12 cellular contexts compared by ENCODE assay signal in the genomic region with DNA sequence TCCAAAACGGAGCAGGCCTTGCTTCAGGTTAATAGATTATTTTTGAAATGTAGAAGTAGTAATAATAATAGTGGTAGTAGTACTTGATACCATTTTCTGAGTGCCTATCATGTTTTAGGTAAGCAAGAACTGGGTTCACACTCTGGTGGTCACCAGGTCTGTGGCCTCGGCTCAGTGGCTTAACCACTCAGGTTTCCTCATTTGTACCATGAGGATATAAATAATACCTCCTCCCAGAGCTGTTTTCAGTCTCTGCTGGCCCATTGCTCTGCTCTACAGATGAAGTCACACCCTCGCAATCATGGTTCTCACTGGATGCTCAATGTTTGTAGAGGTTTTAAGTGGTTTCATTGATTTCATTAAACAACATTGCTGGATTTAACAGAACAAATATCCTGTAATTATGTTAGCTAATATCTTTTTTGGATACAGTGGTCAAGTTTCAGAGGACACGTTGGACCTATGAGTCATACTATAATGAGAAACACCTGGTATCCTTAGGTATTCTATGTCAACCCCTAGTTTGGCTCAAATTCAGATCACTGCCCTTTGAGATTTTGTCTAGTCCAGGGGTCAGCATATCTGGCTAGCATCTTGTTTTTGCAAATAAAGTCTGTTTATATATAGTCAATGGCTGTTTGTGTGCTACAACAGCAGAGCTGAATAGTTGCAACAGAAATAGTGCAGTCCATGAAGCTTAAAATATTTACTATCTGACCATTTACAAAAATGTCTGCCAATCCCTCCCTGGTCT. TPM values are rescaled to one million over a fixed set of nuclear protein-coding genes. Genes with fewer than 3 reads are reported as not detected.
A peak's percentile ranks its signal among the peaks of the same experiment; 100 is the strongest.
DNase-seq lines count a peak whose midpoint lies in the region; TF ChIP-seq lines count a peak whose summit lies in the region.
"Had no signal": no experiment of that assay in that cellular context is flagged by ENCODE, and none has a peak within 500 bp of the region (broad histone marks: within the 10 kb centered on the region; RNA-seq: fewer than 3 reads in every experiment).

No MANE protein-coding gene starts in this region.

- H3K27ac Mint-ChIP-seq in activated CD4-positive, alpha-beta T cell treated with anti-CD3 and anti-CD28 coated beads, Interleukin-2, amount 10 ng/mL, durations not matched to agents 7 days and 5 days, result no peak overlapping the region
- H3K27ac Mint-ChIP-seq: activated naive CD4-positive, alpha-beta T cell treated with anti-CD3 and anti-CD28 coated beads, Interleukin-2, amount 50 U/mL, for 24 hours had no signal

- H3K36me3 ChIP-seq in MM.1S (replicated peaks; ENCODE audit: insufficient read depth, low read length) (no peaks in the 10 kb centered on the region), adipocyte (ENCODE audit: control insufficient read depth, insufficient read depth, low read length, severe bottlenecking) (no peaks in the 10 kb centered on the region), prostate gland (no peaks in the 10 kb centered on the region)

- peak overlapping the region; percentile 22; the same call in 1 of the 2 replicates for H3K4me2 ChIP-seq in MM.1S (ENCODE audit: low read depth, low read length)

- no peak overlapping the region for H3K4me3 Mint-ChIP-seq in activated CD4-positive, alpha-beta T cell treated with anti-CD3 and anti-CD28 coated beads, Interleukin-2, amount 10 ng/mL, durations not matched to agents 7 days and 5 days
- H3K4me3 Mint-ChIP-seq: activated naive CD4-positive, alpha-beta T cell treated with anti-CD3 and anti-CD28 coated beads, Interleukin-2, amount 50 U/mL, for 24 hours; neural crest cell; stimulated activated naive CD8-positive, alpha-beta T cell treated with anti-CD3 and anti-CD28 coated beads, Interleukin-15, amount 100 ng/mL, for 72 hours had no signal

- POLR2A ChIA-PET in activated CD4-positive, alpha-beta T cell treated with anti-CD3 and anti-CD28 coated beads, Interleukin-2, amount 10 ng/mL, durations not matched to agents 7 days and 5 days (lab: Charles Lee), result no interaction called here
- POLR2A ChIA-PET in GM10248 (lab: Yijun Ruan, JAX), result no interaction called here

- no peaks in the 10 kb centered on the region for H4K20me1 ChIP-seq in MM.1S (ENCODE audit: insufficient read depth, low read length)

- no peaks in the 10 kb centered on the region for H3K9me2 ChIP-seq in MM.1S (replicated peaks; ENCODE audit: insufficient read depth, low read length)

- H3K27me3 Mint-ChIP-seq in activated CD4-positive, alpha-beta T cell treated with anti-CD3 and anti-CD28 coated beads, Interleukin-2, amount 10 ng/mL, durations not matched to agents 7 days and 5 days, result no peaks in the 10 kb centered on the region
- H3K27me3 Mint-ChIP-seq: activated naive CD4-positive, alpha-beta T cell treated with anti-CD3 and anti-CD28 coated beads, Interleukin-2, amount 50 U/mL, for 24 hours; stimulated activated naive CD8-positive, alpha-beta T cell treated with anti-CD3 and anti-CD28 coated beads, Interleukin-15, amount 100 ng/mL, for 72 hours had no signal

- H3K27me3 ChIP-seq in MM.1S (replicated peaks; ENCODE audit: insufficient read depth, low read length), result no peaks in the 10 kb centered on the region
- no peaks in the 10 kb centered on the region for H3K27me3 ChIP-seq in adipocyte (replicated peaks; ENCODE audit: control insufficient read depth, insufficient read depth, low read length)
- H3K27me3 ChIP-seq in prostate gland (replicated peaks; ENCODE audit: insufficient read depth), result no peaks in the 10 kb centered on the region
- H3K27me3 ChIP-seq: sigmoid colon had no signal

- H3K9me3 Mint-ChIP-seq in activated CD4-positive, alpha-beta T cell treated with anti-CD3 and anti-CD28 coated beads, Interleukin-2, amount 10 ng/mL, durations not matched to agents 7 days and 5 days, result no peaks in the 10 kb centered on the region
- H3K9me3 Mint-ChIP-seq: activated naive CD4-positive, alpha-beta T cell treated with anti-CD3 and anti-CD28 coated beads, Interleukin-2, amount 50 U/mL, for 24 hours; neural crest cell; stimulated activated naive CD8-positive, alpha-beta T cell treated with anti-CD3 and anti-CD28 coated beads, Interleukin-15, amount 100 ng/mL, for 72 hours had no signal

- intact Hi-C loops in prostate gland (cut with DNase I), result no loop called here

- no peak overlapping the region for H3K27ac ChIP-seq in MM.1S (ENCODE audit: low read length)
- peak overlapping the region; percentile 1 to 7 for H3K27ac ChIP-seq in prostate gland

- WGBS in prostate gland, result 64% methylated on average over 4 of the region's 4 CpGs

- DNase-seq in GM12865 (ENCODE audit: low read depth), result peak; percentile 33
- DNase-seq in MM.1S, result peak; percentile 5
- peak; percentile 73 for DNase-seq in adipocyte (ENCODE audit: low read depth)
- DNase-seq in prostate gland (ENCODE audit: low spot score), result no peak
- DNase-seq in activated CD4-positive, alpha-beta T cell treated with anti-CD3 and anti-CD28 coated beads, Interleukin-2, amount 10 ng/mL, durations not matched to agents 7 days and 5 days, result no peak
- no peak for DNase-seq in NCI-H446 (lab: John Stamatoyannopoulos, UW)
- DNase-seq in GM10248 (ENCODE audit: extremely low spot score), result no peak
- DNase-seq: NCI-H1092 treated with DMSO at 0.1 percent for 48 hours; sigmoid colon; stimulated activated naive CD8-positive, alpha-beta T cell treated with anti-CD3 and anti-CD28 coated beads, Interleukin-15, amount 100 ng/mL, for 72 hours had no signal

- H3K9me3 ChIP-seq in MM.1S (replicated peaks; ENCODE audit: insufficient read depth, low read length) (no peaks in the 10 kb centered on the region), adipocyte (ENCODE audit: control insufficient read depth, low read length) (no peaks in the 10 kb centered on the region), prostate gland (no peaks in the 10 kb centered on the region)
- H3K9me3 ChIP-seq: sigmoid colon had no signal

- H3K79me2 ChIP-seq in MM.1S (ENCODE audit: low read length), result no peaks in the 10 kb centered on the region

- no peak overlapping the region for H2AFZ ChIP-seq in MM.1S (ENCODE audit: low read length)

- H3K4me1 ChIP-seq in MM.1S (ENCODE audit: low read length), result peaks cover 22% of the 10 kb centered on the region
- peaks cover 28% of the 10 kb centered on the region for H3K4me1 ChIP-seq in adipocyte (ENCODE audit: control insufficient read depth, insufficient read depth, low read length)
- peaks cover 15% of the 10 kb centered on the region for H3K4me1 ChIP-seq in prostate gland (replicated peaks)

- peaks cover 32% of the 10 kb centered on the region for H3K36me3 Mint-ChIP-seq in activated CD4-positive, alpha-beta T cell treated with anti-CD3 and anti-CD28 coated beads, Interleukin-2, amount 10 ng/mL, durations not matched to agents 7 days and 5 days (ENCODE audit: low read depth)
- H3K36me3 Mint-ChIP-seq: activated naive CD4-positive, alpha-beta T cell treated with anti-CD3 and anti-CD28 coated beads, Interleukin-2, amount 50 U/mL, for 24 hours had no signal

- no peak for TF ChIP-seq POLR2A in prostate gland (IDR thresholded peaks at IDR 0.05)

- no peak overlapping the region for H3K9ac ChIP-seq in MM.1S (ENCODE audit: low read length)
- no peak overlapping the region for H3K9ac ChIP-seq in adipocyte (ENCODE audit: low read length)

- CTCF ChIA-PET in activated CD4-positive, alpha-beta T cell treated with anti-CD3 and anti-CD28 coated beads, Interleukin-2, amount 10 ng/mL, durations not matched to agents 7 days and 5 days (lab: Charles Lee), result interaction anchor here (2.6 kb wide), 1 partner anchor 179 kb away, joined by 9 read pairs; no protein-coding TSS in a partner anchor
- CTCF ChIA-PET in GM10248 (lab: Yijun Ruan, JAX), result interaction anchor here (1.5 to 3.6 kb wide), 5 partner anchors 170 to 367 kb away, joined by 7 to 25 read pairs (median 8); no protein-coding TSS in a partner anchor

- no peaks in the 10 kb centered on the region for H3F3A ChIP-seq in MM.1S (ENCODE audit: insufficient read depth, low read length)

- peaks cover 2% of the 10 kb centered on the region for H3K4me1 Mint-ChIP-seq in activated CD4-positive, alpha-beta T cell treated with anti-CD3 and anti-CD28 coated beads, Interleukin-2, amount 10 ng/mL, durations not matched to agents 7 days and 5 days

- H3K4me3 ChIP-seq in GM12865 (ENCODE audit: low read depth, low read length) (no peak overlapping the region), MM.1S (ENCODE audit: low read length) (no peak overlapping the region), adipocyte (ENCODE audit: low read length) (no peak overlapping the region), prostate gland (no peak overlapping the region)
- H3K4me3 ChIP-seq: sigmoid colon had no signal

- no peak for TF ChIP-seq CTCF in GM12865 (IDR thresholded peaks at IDR 0.05; ENCODE audit: insufficient read depth, low read depth, low read length, missing control alignments)
- TF ChIP-seq CTCF in MM.1S (IDR thresholded peaks at IDR 0.05; ENCODE audit: low read length), result no peak
- no peak for TF ChIP-seq CTCF in prostate gland (IDR thresholded peaks at IDR 0.05)
- TF ChIP-seq CTCF in GM10248 (IDR thresholded peaks at IDR 0.05; ENCODE audit: control extremely low read depth, extremely low read depth, low read depth, missing control alignments), result no peak

RNA-seq across cellular contexts. Expression of a gene that starts 48.3 kb away (rescaled TPM):
- total RNA-seq in prostate gland, result 10 to 100 TPM; 31.1 to 55.3 TPM
- total RNA-seq in activated CD4-positive, alpha-beta T cell treated with anti-CD3 and anti-CD28 coated beads, Interleukin-2, amount 10 ng/mL, durations not matched to agents 7 days and 5 days, result 10 to 100 TPM; 28.4 to 32.8 TPM

Comparison
In these comparisons a context has a peak if more than half of its experiments do, and no peak if none do; other contexts are left out.
1. DNase-seq: peak in GM12865 (single experiment), MM.1S (single experiment) and adipocyte (single experiment); none in prostate gland (single experiment), activated CD4-positive, alpha-beta T cell treated with anti-CD3 and anti-CD28 coated beads, Interleukin-2, amount 10 ng/mL, durations not matched to agents 7 days and 5 days (single experiment), NCI-H446 (0 of 2) and GM10248 (single experiment).